In the genomic region with DNA sequence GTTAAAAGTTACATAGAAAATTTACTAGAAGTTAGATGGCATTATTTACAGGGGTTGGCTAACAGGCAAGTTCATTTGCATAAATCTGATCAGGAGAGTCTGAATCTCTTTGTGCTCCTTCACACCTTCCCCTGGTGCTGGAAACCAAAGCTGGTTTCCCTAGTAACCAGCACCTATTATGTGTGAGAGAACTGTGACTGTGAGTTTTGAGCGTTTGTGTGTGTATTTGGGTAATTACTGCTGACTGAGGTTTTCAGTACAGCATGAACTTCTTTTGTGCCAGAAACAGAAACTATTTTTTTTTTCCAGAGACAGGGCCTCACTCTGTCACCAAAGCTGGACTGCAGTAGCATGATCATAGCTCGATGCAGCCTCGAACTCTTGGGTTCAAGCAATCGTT, we compare ENCODE assay signal across 10 cellular contexts. TPM values are rescaled to one million over a fixed set of nuclear protein-coding genes. Genes with fewer than 3 reads are reported as not detected.
DNase-seq lines count a peak whose midpoint lies in the region; ATAC-seq and TF ChIP-seq lines count a peak whose summit lies in the region.
"Had no signal": no experiment of that assay in that cellular context is flagged by ENCODE, and none has a peak within 500 bp of the region (broad histone marks: within the 10 kb centered on the region; RNA-seq: fewer than 3 reads in every experiment).

No MANE protein-coding gene starts in this region.

- POLR2A ChIA-PET in activated CD4-positive, alpha-beta T cell treated with anti-CD3 and anti-CD28 coated beads for 36 hours (lab: Charles Lee), result no interaction called here

- DNase-seq in activated CD4-positive, alpha-beta T cell treated with anti-CD3 and anti-CD28 coated beads for 36 hours, result peak; percentile 14
- no peak for DNase-seq in activated CD4-positive, alpha-beta T cell treated with anti-CD3 and anti-CD28 coated beads, Interleukin-2, amount 50 U/mL, for 1 hour
- DNase-seq in astrocyte of the spinal cord (ENCODE audit: low read depth, low spot score), result peak; percentile 8
- peak in 1 of 49 donors; percentile 23 for DNase-seq in substantia nigra (lab: John Stamatoyannopoulos, UW)
- DNase-seq in OCI-M2 (lab: John Stamatoyannopoulos, UW; ENCODE audit: unreplicated experiment), result no peak
- DNase-seq in NCI-H345 treated with DMSO at 0.1 percent for 48 hours (lab: John Stamatoyannopoulos, UW; ENCODE audit: unreplicated experiment), result no peak
- DNase-seq in NCI-H510A (lab: John Stamatoyannopoulos, UW), result no peak
- DNase-seq: heart right ventricle; stimulated activated CD4-positive, alpha-beta T cell treated with anti-CD3 and anti-CD28 coated beads, Interleukin-4, amount 100 ng/mL, for 4 hours had no signal

- intact Hi-C loops in activated CD4-positive, alpha-beta T cell treated with anti-CD3 and anti-CD28 coated beads for 36 hours (cut with DNase I, micrococcal nuclease), result no loop called here

- H3K4me3 Mint-ChIP-seq in activated CD4-positive, alpha-beta T cell treated with anti-CD3 and anti-CD28 coated beads for 36 hours, result no peak overlapping the region

- peaks cover 2% of the 10 kb centered on the region for H3K9me3 Mint-ChIP-seq in activated CD4-positive, alpha-beta T cell treated with anti-CD3 and anti-CD28 coated beads for 36 hours (ENCODE audit: low read depth)

- H3K4me3 ChIP-seq in astrocyte of the spinal cord (ENCODE audit: low read depth, low read length), result no peak overlapping the region
- H3K4me3 ChIP-seq: heart right ventricle had no signal

- no peak for TF ChIP-seq CTCF in astrocyte of the spinal cord (IDR thresholded peaks at IDR 0.05; ENCODE audit: low read depth, low read length)

- peaks cover 2% of the 10 kb centered on the region for H3K27me3 Mint-ChIP-seq in activated CD4-positive, alpha-beta T cell treated with anti-CD3 and anti-CD28 coated beads for 36 hours

- ATAC-seq in activated CD4-positive, alpha-beta T cell treated with anti-CD3 and anti-CD28 coated beads for 36 hours, result peak; percentile 75
- peak; percentile 76 for ATAC-seq in HG02973 (IDR thresholded peaks at IDR 0.05; ENCODE audit: unreplicated experiment)

- H3K27ac ChIP-seq in substantia nigra (ENCODE audit: low read depth, low read length, poor library complexity, severe bottlenecking), result peak overlapping the region; percentile 76

- CTCF ChIA-PET in activated CD4-positive, alpha-beta T cell treated with anti-CD3 and anti-CD28 coated beads for 36 hours (lab: Charles Lee), result interaction anchor here (1.0 to 1.3 kb wide), 3 partner anchors 12 to 119 kb away, joined by 3 to 5 read pairs (median 3); a partner anchor contains a TSS

- peaks cover 29% of the 10 kb centered on the region for H3K4me1 Mint-ChIP-seq in activated CD4-positive, alpha-beta T cell treated with anti-CD3 and anti-CD28 coated beads for 36 hours

- in situ Hi-C loops in astrocyte of the spinal cord (cut with HindIII; ENCODE audit: low sequenced_read_pairs), result no loop called here

- no peak overlapping the region for H3K27ac Mint-ChIP-seq in activated CD4-positive, alpha-beta T cell treated with anti-CD3 and anti-CD28 coated beads for 36 hours

- H3K36me3 Mint-ChIP-seq in activated CD4-positive, alpha-beta T cell treated with anti-CD3 and anti-CD28 coated beads for 36 hours (ENCODE audit: low read depth), result no peaks in the 10 kb centered on the region

RNA-seq across cellular contexts. Expression of a gene that starts 10.3 kb away (rescaled TPM):
- total RNA-seq in activated CD4-positive, alpha-beta T cell treated with anti-CD3 and anti-CD28 coated beads for 36 hours, result not detected

RNA-seq across cellular contexts. Expression of a gene that starts 24.9 kb away (rescaled TPM):
- total RNA-seq in activated CD4-positive, alpha-beta T cell treated with anti-CD3 and anti-CD28 coated beads for 36 hours, result 1 to 10 TPM; 5.9 to 6.5 TPM

RNA-seq across cellular contexts. Expression of a gene that starts 39.7 kb away (rescaled TPM):
- total RNA-seq in activated CD4-positive, alpha-beta T cell treated with anti-CD3 and anti-CD28 coated beads for 36 hours, result 10 to 100 TPM; 19.2 to 21.1 TPM

RNA-seq across cellular contexts. Expression of a gene that starts 46.8 kb away (rescaled TPM):
- total RNA-seq in activated CD4-positive, alpha-beta T cell treated with anti-CD3 and anti-CD28 coated beads for 36 hours, result 10 to 100 TPM; 14.4 to 14.9 TPM

Comparison
In these comparisons a context has a peak if more than half of its experiments do, and no peak if none do; other contexts are left out.
1. DNase-seq: peak in activated CD4-positive, alpha-beta T cell treated with anti-CD3 and anti-CD28 coated beads for 36 hours (single experiment) and astrocyte of the spinal cord (single experiment); none in activated CD4-positive, alpha-beta T cell treated with anti-CD3 and anti-CD28 coated beads, Interleukin-2, amount 50 U/mL, for 1 hour (single experiment), OCI-M2 (single experiment), NCI-H345 treated with DMSO at 0.1 percent for 48 hours (single experiment) and NCI-H510A (single experiment).